7 cellular contexts compared by ENCODE assay signal in genomic region chr1:241778117-241778516, GRCh38.
"Had no signal": no experiment of that assay in that cellular context is flagged by ENCODE, and none has a peak within 500 bp of the region (broad histone marks: within the 10 kb centered on the region; RNA-seq: fewer than 3 reads in every experiment).

No MANE protein-coding gene starts in this region.

- DNase-seq: IMR-90, KBM-7, KG1 had no signal

- H3K27ac ChIP-seq: HL-60, KMS-11 had no signal

- ATAC-seq: HepG2 had no signal

- FAIRE-seq: HepG2, HTR-8/SVneo had no signal

- H3K4me2 ChIP-seq: KMS-11 had no signal

- H3K9ac ChIP-seq: KMS-11 had no signal
